14 cellular contexts compared by ENCODE assay signal in genomic region chr12:3042394-3042793, GRCh38. TPM values are rescaled to one million over a fixed set of nuclear protein-coding genes. Genes with fewer than 3 reads are reported as not detected.
DNase-seq lines count a peak whose midpoint lies in the region; TF ChIP-seq lines count a peak whose summit lies in the region.
"Had no signal": no experiment of that assay in that cellular context is flagged by ENCODE, and none has a peak within 500 bp of the region (broad histone marks: within the 10 kb centered on the region; RNA-seq: fewer than 3 reads in every experiment).

No MANE protein-coding gene starts in this region.

- peaks cover 14% of the 10 kb centered on the region for H3K27me3 Mint-ChIP-seq in activated naive CD4-positive, alpha-beta T cell treated with anti-CD3 and anti-CD28 coated beads for 36 hours (ENCODE audit: low read depth)

- no peak overlapping the region for H2AFZ ChIP-seq in smooth muscle cell (ENCODE audit: low read depth)

- H3K27me3 ChIP-seq in skeletal muscle tissue (ENCODE audit: control insufficient read depth in 3 of 3, insufficient read depth in 3 of 3, low read length in 3 of 3) = no peaks in the 10 kb centered on the region
- no peaks in the 10 kb centered on the region for H3K27me3 ChIP-seq in smooth muscle cell (ENCODE audit: low read depth)
- H3K27me3 ChIP-seq: tibial nerve had no signal

- H3K36me3 ChIP-seq in skeletal muscle tissue (ENCODE audit: control insufficient read depth in 3 of 3, insufficient read depth in 3 of 3, low read length in 3 of 3) (peaks cover 26 to 37% (median 36%) of the 10 kb centered on the region in 3 donors), smooth muscle cell (ENCODE audit: low read depth) (no peaks in the 10 kb centered on the region)

- peak overlapping the region; percentile 57 for H3K27ac ChIP-seq in skeletal muscle tissue (ENCODE audit: low read depth, low read length)
- H3K27ac ChIP-seq in smooth muscle cell (ENCODE audit: low read depth) = no peak overlapping the region
- H3K27ac ChIP-seq: tibial nerve had no signal

- DNase-seq in NCI-H1417 (lab: John Stamatoyannopoulos, UW) (peak; percentile 17 to 63 (median 22)), NCI-H1417 treated with DMSO at 0.1 percent for 48 hours (lab: John Stamatoyannopoulos, UW) (no peak), NCI-H2171 treated with DMSO at 0.1 percent for 48 hours (lab: John Stamatoyannopoulos, UW) (peak; percentile 84), germinal center (ENCODE audit: low spot score) (peak; percentile 88), smooth muscle cell (lab: John Stamatoyannopoulos, UW; ENCODE audit: unreplicated experiment) (no peak)
- no peak for DNase-seq in NK-92 treated with Interleukin-12 subunit alpha and Interleukin-12 subunit beta, amount 100 ng/mL, for 24 hours (lab: John Stamatoyannopoulos, UW)
- no peak for DNase-seq in activated naive CD4-positive, alpha-beta T cell treated with anti-CD3 and anti-CD28 coated beads for 36 hours
- DNase-seq: activated CD4-positive, CD25-positive, alpha-beta regulatory T cell; DMS53; NCI-H2029; SHP77 treated with DMSO at 0.1 percent for 48 hours had no signal

- no peaks in the 10 kb centered on the region for H3K9me3 Mint-ChIP-seq in activated naive CD4-positive, alpha-beta T cell treated with anti-CD3 and anti-CD28 coated beads for 36 hours
- H3K9me3 Mint-ChIP-seq: naive thymus-derived CD8-positive, alpha-beta T cell had no signal

- H3K4me3 ChIP-seq in skeletal muscle tissue (ENCODE audit: low read length in 3 of 3) = peak overlapping the region in 1 of 3 donors; percentile 41
- no peak overlapping the region for H3K4me3 ChIP-seq in smooth muscle cell
- H3K4me3 ChIP-seq: tibial nerve had no signal

- no peak for TF ChIP-seq CTCF in smooth muscle cell (IDR thresholded peaks at IDR 0.05; ENCODE audit: borderline replicate concordance, insufficient read depth, poor library complexity, severe bottlenecking)

- H3K4me1 ChIP-seq in skeletal muscle tissue (ENCODE audit: control insufficient read depth in 3 of 3, insufficient read depth in 3 of 3, low read length in 3 of 3) (peaks cover 28 to 55% (median 37%) of the 10 kb centered on the region in 3 donors), smooth muscle cell (ENCODE audit: low read depth) (no peaks in the 10 kb centered on the region)

- no peak overlapping the region for H3K27ac Mint-ChIP-seq in activated naive CD4-positive, alpha-beta T cell treated with anti-CD3 and anti-CD28 coated beads for 36 hours
- H3K27ac Mint-ChIP-seq: naive thymus-derived CD8-positive, alpha-beta T cell had no signal

- CTCF ChIA-PET in activated naive CD4-positive, alpha-beta T cell treated with anti-CD3 and anti-CD28 coated beads for 36 hours (lab: Charles Lee) = interaction anchor here (0.6 to 1.3 kb wide), 8 partner anchors 8 to 555 kb away, joined by 3 to 4 read pairs (median 3); no protein-coding TSS in a partner anchor

- no peak overlapping the region for H3K4me3 Mint-ChIP-seq in activated naive CD4-positive, alpha-beta T cell treated with anti-CD3 and anti-CD28 coated beads for 36 hours
- H3K4me3 Mint-ChIP-seq: naive thymus-derived CD8-positive, alpha-beta T cell had no signal

- no peaks in the 10 kb centered on the region for H3K36me3 Mint-ChIP-seq in activated naive CD4-positive, alpha-beta T cell treated with anti-CD3 and anti-CD28 coated beads for 36 hours (ENCODE audit: low read depth)
- H3K36me3 Mint-ChIP-seq: naive thymus-derived CD8-positive, alpha-beta T cell had no signal

- H3K79me2 ChIP-seq in smooth muscle cell (ENCODE audit: low read depth) = no peaks in the 10 kb centered on the region

- H3F3A ChIP-seq in smooth muscle cell (ENCODE audit: low read depth) = no peaks in the 10 kb centered on the region

- H4K20me1 ChIP-seq in smooth muscle cell (ENCODE audit: low read depth) = no peaks in the 10 kb centered on the region

- no peaks in the 10 kb centered on the region for H3K4me1 Mint-ChIP-seq in activated naive CD4-positive, alpha-beta T cell treated with anti-CD3 and anti-CD28 coated beads for 36 hours (ENCODE audit: low read depth)

- H3K9me3 ChIP-seq in skeletal muscle tissue (ENCODE audit: control insufficient read depth in 3 of 3, low read length in 3 of 3) = no peaks in the 10 kb centered on the region
- no peaks in the 10 kb centered on the region for H3K9me3 ChIP-seq in smooth muscle cell (replicated peaks; ENCODE audit: low read depth)
- H3K9me3 ChIP-seq: tibial nerve had no signal

- H3K9ac ChIP-seq in skeletal muscle tissue (ENCODE audit: low read depth in 1 of 3, low read length in 3 of 3) (peak overlapping the region; percentile 54 to 64 (median 54)), smooth muscle cell (ENCODE audit: low read depth) (no peak overlapping the region)

- no peak overlapping the region for H3K4me2 ChIP-seq in smooth muscle cell

- intact Hi-C loops in activated naive CD4-positive, alpha-beta T cell treated with anti-CD3 and anti-CD28 coated beads for 36 hours (cut with micrococcal nuclease) = loop anchor here (5.0 kb wide), 2 partner anchors 80 to 100 kb away; no protein-coding TSS in a partner anchor

- WGBS in smooth muscle cell (ENCODE audit: low lambda C conversion rate) = 93% methylated on average over 8 of the region's 8 CpGs

RNA-seq across cellular contexts. Expression of gene TSPAN9, which starts 34.8 kb away (rescaled TPM):
- total RNA-seq in skeletal muscle tissue (66.3 TPM), smooth muscle cell (29.8 and 46.9 TPM in 2 replicates)
- total RNA-seq in activated naive CD4-positive, alpha-beta T cell treated with anti-CD3 and anti-CD28 coated beads for 36 hours = under 1 TPM; 0.72 to 0.91 TPM
- polyA plus RNA-seq in smooth muscle cell = 14.4 and 17.7 TPM in 2 replicates
- polyA plus RNA-seq: naive thymus-derived CD8-positive, alpha-beta T cell had no signal

Comparison
In these comparisons a context has a peak if more than half of its experiments do, and no peak if none do; other contexts are left out.
1. DNase-seq: peak in NCI-H1417 (3 of 3), NCI-H2171 treated with DMSO at 0.1 percent for 48 hours (single experiment) and germinal center (single experiment); none in NCI-H1417 treated with DMSO at 0.1 percent for 48 hours (single experiment), NK-92 treated with Interleukin-12 subunit alpha and Interleukin-12 subunit beta, amount 100 ng/mL, for 24 hours (single experiment), activated naive CD4-positive, alpha-beta T cell treated with anti-CD3 and anti-CD28 coated beads for 36 hours (single experiment) and smooth muscle cell (single experiment).
2. RNA of gene TSPAN9, which starts 34.8 kb away (total RNA-seq): 66.3 TPM in skeletal muscle tissue (single experiment) and 29.8 to 46.9 TPM in smooth muscle cell; 0.72 to 0.91 TPM in activated naive CD4-positive, alpha-beta T cell treated with anti-CD3 and anti-CD28 coated beads for 36 hours; every median in the first group is over 10 times any median in the second.